1 cellular context compared by ENCODE assay signal in the genomic region with DNA sequence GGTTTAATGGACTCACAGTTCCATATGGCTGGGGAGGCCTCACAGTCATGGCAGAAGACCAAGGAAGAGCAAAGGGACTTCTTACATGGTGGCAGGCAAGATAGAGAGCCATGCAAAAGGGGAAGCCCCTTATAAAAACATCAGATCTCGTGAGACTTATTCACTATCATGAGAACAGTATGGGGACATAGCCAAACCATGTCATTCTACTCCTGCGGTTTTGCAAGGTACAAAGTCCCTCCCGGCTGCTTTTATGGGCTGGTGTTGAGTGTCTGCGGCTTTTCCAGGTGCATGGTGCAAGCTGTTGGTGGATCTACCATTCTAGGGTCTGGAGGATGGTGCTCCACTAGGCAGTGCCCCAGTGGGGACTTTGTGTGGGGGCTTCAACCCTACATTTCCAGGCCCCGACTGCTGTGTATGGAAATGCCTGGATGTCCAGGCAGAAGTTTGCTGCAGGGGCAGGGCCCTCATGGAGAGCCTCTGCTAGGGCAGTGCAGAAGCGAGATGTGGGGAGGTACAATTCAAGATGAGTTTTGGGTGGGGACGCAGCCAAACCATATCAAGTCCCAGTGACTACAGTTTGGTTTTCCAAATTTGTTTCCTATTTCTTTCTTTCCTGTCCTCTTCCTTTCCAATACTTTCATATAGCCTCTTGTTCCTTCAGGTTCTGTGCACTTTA.
TF ChIP-seq lines count a peak whose summit lies in the region.
"Not testable (repeated sequence)": the region's sequence is repeated elsewhere in the genome, so short reads cannot be mapped to it uniquely, and the experiment has no call there.

No MANE protein-coding gene starts in this region.

TF ChIP-seq in HepG2, 621 proteins besides CTCF, POLR2A, EP300 and RAD21 (continues in another document):
- 0 out of 2 replicates have a peak, but pooled peaks have one; percentile 70 for TF ChIP-seq ZNF737 (CRISPR knock-in tag; IDR thresholded peaks at IDR 0.05; ENCODE audit: borderline replicate concordance)
- TF ChIP-seq ZBTB1 (CRISPR knock-in tag; IDR thresholded peaks at IDR 0.05; ENCODE audit: borderline replicate concordance) = 0 out of 2 replicates have a peak, but pooled peaks have one; percentile 55
- TF ChIP-seq ZNF598 (CRISPR knock-in tag; IDR thresholded peaks at IDR 0.05; ENCODE audit: borderline replicate concordance) = peak; percentile 88
- TF ChIP-seq, protein P1, sequence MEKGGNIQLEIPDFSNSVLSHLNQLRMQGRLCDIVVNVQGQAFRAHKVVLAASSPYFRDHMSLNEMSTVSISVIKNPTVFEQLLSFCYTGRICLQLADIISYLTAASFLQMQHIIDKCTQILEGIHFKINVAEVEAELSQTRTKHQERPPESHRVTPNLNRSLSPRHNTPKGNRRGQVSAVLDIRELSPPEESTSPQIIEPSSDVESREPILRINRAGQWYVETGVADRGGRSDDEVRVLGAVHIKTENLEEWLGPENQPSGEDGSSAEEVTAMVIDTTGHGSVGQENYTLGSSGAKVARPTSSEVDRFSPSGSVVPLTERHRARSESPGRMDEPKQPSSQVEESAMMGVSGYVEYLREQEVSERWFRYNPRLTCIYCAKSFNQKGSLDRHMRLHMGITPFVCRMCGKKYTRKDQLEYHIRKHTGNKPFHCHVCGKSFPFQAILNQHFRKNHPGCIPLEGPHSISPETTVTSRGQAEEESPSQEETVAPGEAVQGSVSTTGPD (CRISPR knock-in tag; IDR thresholded peaks at IDR 0.05) = peak; percentile 89; the same call in 1 of the 2 replicates
- peak; percentile 73; the same call in 1 of the 2 replicates for TF ChIP-seq MTA1 (CRISPR knock-in tag; IDR thresholded peaks at IDR 0.05; ENCODE audit: borderline replicate concordance)
- TF ChIP-seq NAIF1 (CRISPR knock-in tag; IDR thresholded peaks at IDR 0.05; ENCODE audit: borderline replicate concordance) = peak; percentile 33; the same call in 1 of the 2 replicates
- TF ChIP-seq NFKBIZ (CRISPR knock-in tag; IDR thresholded peaks at IDR 0.05) = peak; percentile 56; the same call in 1 of the 2 replicates
- TF ChIP-seq TCF12 (IDR thresholded peaks at IDR 0.05) = not testable (repeated sequence)
- peak; percentile 89 for TF ChIP-seq TCF12 (CRISPR knock-in tag; IDR thresholded peaks at IDR 0.05)
- TF ChIP-seq HNF4A (CRISPR knock-in tag; IDR thresholded peaks at IDR 0.05) = peak; percentile 99
- peak; percentile 58; the same call in 1 of the 2 replicates for TF ChIP-seq ZNF281 (CRISPR knock-in tag; IDR thresholded peaks at IDR 0.05; ENCODE audit: borderline replicate concordance)
- peak; percentile 16; the same call in 1 of the 2 replicates for TF ChIP-seq ZNF224 (CRISPR knock-in tag; IDR thresholded peaks at IDR 0.05)
- 0 out of 2 replicates have a peak, but pooled peaks have one; percentile 54 for TF ChIP-seq ZFP36L2 (CRISPR knock-in tag; IDR thresholded peaks at IDR 0.05)
- TF ChIP-seq HNF1A (IDR thresholded peaks at IDR 0.05; ENCODE audit: low read depth) = peak; percentile 79
- TF ChIP-seq HNF1A (CRISPR knock-in tag; IDR thresholded peaks at IDR 0.05; ENCODE audit: borderline replicate concordance) = peak; percentile 63
- peak; percentile 85 for TF ChIP-seq CHD2 (IDR thresholded peaks at IDR 0.05; ENCODE audit: low read depth, low read length)
- TF ChIP-seq MTF1 (CRISPR knock-in tag; IDR thresholded peaks at IDR 0.05) = peak; percentile 63; the same call in 1 of the 2 replicates
- peak; percentile 96 for TF ChIP-seq ZNF781 (CRISPR knock-in tag; IDR thresholded peaks at IDR 0.05; ENCODE audit: borderline replicate concordance, not compliant biosample characterization)
- TF ChIP-seq HNF4G (IDR thresholded peaks at IDR 0.05; ENCODE audit: borderline replicate concordance, low read depth, low read length) = peak; percentile 93
- peak; percentile 94 for TF ChIP-seq HNF4G (CRISPR knock-in tag; IDR thresholded peaks at IDR 0.05; ENCODE audit: borderline replicate concordance, low read depth)
- TF ChIP-seq ZNF652 (CRISPR knock-in tag; IDR thresholded peaks at IDR 0.05; ENCODE audit: borderline replicate concordance, low read depth) = peak; percentile 35; the same call in 1 of the 2 replicates
- TF ChIP-seq RERE (CRISPR knock-in tag; IDR thresholded peaks at IDR 0.05; ENCODE audit: low read depth) = peak; percentile 72
- TF ChIP-seq ZNF138 (CRISPR knock-in tag; IDR thresholded peaks at IDR 0.05; ENCODE audit: low read depth) = 0 out of 2 replicates have a peak, but pooled peaks have one; percentile 28
- TF ChIP-seq PRDM4 (CRISPR knock-in tag; IDR thresholded peaks at IDR 0.05; ENCODE audit: borderline replicate concordance) = peak; percentile 67; the same call in 1 of the 2 replicates
- peak; percentile 99 for TF ChIP-seq ZNF264 (CRISPR knock-in tag; IDR thresholded peaks at IDR 0.05)
- TF ChIP-seq, protein P2, sequence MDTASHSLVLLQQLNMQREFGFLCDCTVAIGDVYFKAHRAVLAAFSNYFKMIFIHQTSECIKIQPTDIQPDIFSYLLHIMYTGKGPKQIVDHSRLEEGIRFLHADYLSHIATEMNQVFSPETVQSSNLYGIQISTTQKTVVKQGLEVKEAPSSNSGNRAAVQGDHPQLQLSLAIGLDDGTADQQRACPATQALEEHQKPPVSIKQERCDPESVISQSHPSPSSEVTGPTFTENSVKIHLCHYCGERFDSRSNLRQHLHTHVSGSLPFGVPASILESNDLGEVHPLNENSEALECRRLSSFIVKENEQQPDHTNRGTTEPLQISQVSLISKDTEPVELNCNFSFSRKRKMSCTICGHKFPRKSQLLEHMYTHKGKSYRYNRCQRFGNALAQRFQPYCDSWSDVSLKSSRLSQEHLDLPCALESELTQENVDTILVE (CRISPR knock-in tag; IDR thresholded peaks at IDR 0.05) = peak; percentile 62; the same call in 1 of the 2 replicates
- peak; percentile 74; the same call in 1 of the 2 replicates for TF ChIP-seq MIER2 (CRISPR knock-in tag; IDR thresholded peaks at IDR 0.05)
- peak; percentile 12; the same call in 1 of the 2 replicates for TF ChIP-seq ZNF556 (CRISPR knock-in tag; IDR thresholded peaks at IDR 0.05; ENCODE audit: borderline replicate concordance)
- peak; percentile 10; the same call in 1 of the 2 replicates for TF ChIP-seq KDM5A (IDR thresholded peaks at IDR 0.05; ENCODE audit: borderline replicate concordance, low read length)
- peak; percentile 87 for TF ChIP-seq MED1 (CRISPR knock-in tag; IDR thresholded peaks at IDR 0.05)
- TF ChIP-seq IRF2 (CRISPR knock-in tag; IDR thresholded peaks at IDR 0.05) = peak; percentile 88
- TF ChIP-seq ZKSCAN5 (CRISPR knock-in tag; IDR thresholded peaks at IDR 0.05) = peak; percentile 64; the same call in 1 of the 2 replicates
- TF ChIP-seq STAG1 (CRISPR knock-in tag; IDR thresholded peaks at IDR 0.05) = 0 out of 2 replicates have a peak, but pooled peaks have one; percentile 16
- peak; percentile 50; the same call in 1 of the 2 replicates for TF ChIP-seq ZBTB33 (CRISPR knock-in tag; IDR thresholded peaks at IDR 0.05)
